ENCODE assay signal across 20 cellular contexts in genomic region chr6:21609881-21610329, GRCh38. TPM values are rescaled to one million over a fixed set of nuclear protein-coding genes. Genes with fewer than 3 reads are reported as not detected.
DNase-seq lines count a peak whose midpoint lies in the region; ATAC-seq, FAIRE-seq and TF ChIP-seq lines count a peak whose summit lies in the region.
"Had no signal": no experiment of that assay in that cellular context is flagged by ENCODE, and none has a peak within 500 bp of the region (broad histone marks: within the 10 kb centered on the region; RNA-seq: fewer than 3 reads in every experiment).

No MANE protein-coding gene starts in this region.

- H3K4me1 ChIP-seq in DND-41 (ENCODE audit: insufficient read depth, low read length): peaks cover 19% of the 10 kb centered on the region
- H3K4me1 ChIP-seq in OCI-LY1 (ENCODE audit: insufficient read depth, low read length, severe bottlenecking): peaks cover 20% of the 10 kb centered on the region
- no peaks in the 10 kb centered on the region for H3K4me1 ChIP-seq in kidney (ENCODE audit: control insufficient read depth in 1 of 2, insufficient read depth in 1 of 2, low read depth in 1 of 2, low read length in 2 of 2)
- no peaks in the 10 kb centered on the region for H3K4me1 ChIP-seq in hepatocyte (ENCODE audit: insufficient read depth)

- H3K27me3 ChIP-seq in DND-41 (ENCODE audit: insufficient read depth, low read length, poor library complexity) (no peaks in the 10 kb centered on the region), H7 (ENCODE audit: control insufficient read depth, insufficient read depth, low read length) (no peaks in the 10 kb centered on the region), OCI-LY1 (ENCODE audit: insufficient read depth, low read length) (no peaks in the 10 kb centered on the region), hepatocyte (no peaks in the 10 kb centered on the region)

- H3K9me2 ChIP-seq in OCI-LY1 (ENCODE audit: low read depth, low read length): no peaks in the 10 kb centered on the region
- no peaks in the 10 kb centered on the region for H3K9me2 ChIP-seq in hepatocyte (replicated peaks; ENCODE audit: insufficient read depth)
- H3K9me2 ChIP-seq: SK-N-SH had no signal

- H3K9me3 ChIP-seq in DND-41 (ENCODE audit: insufficient read depth, low read length, severe bottlenecking): no peaks in the 10 kb centered on the region
- no peaks in the 10 kb centered on the region for H3K9me3 ChIP-seq in OCI-LY1 (ENCODE audit: low read length)
- no peaks in the 10 kb centered on the region for H3K9me3 ChIP-seq in kidney (ENCODE audit: control insufficient read depth in 1 of 2, low read length in 2 of 2)
- H3K9me3 ChIP-seq in hepatocyte (ENCODE audit: low read depth): no peaks in the 10 kb centered on the region
- H3K9me3 ChIP-seq: SK-N-SH had no signal

- H2AFZ ChIP-seq in DND-41 (ENCODE audit: low read depth, low read length): no peak overlapping the region
- H2AFZ ChIP-seq in OCI-LY1 (ENCODE audit: low read length): no peak overlapping the region
- no peak overlapping the region for H2AFZ ChIP-seq in hepatocyte

- H4K20me1 ChIP-seq in DND-41 (ENCODE audit: insufficient read depth, low read length) (no peaks in the 10 kb centered on the region), OCI-LY1 (ENCODE audit: insufficient read depth, low read length) (no peaks in the 10 kb centered on the region), hepatocyte (ENCODE audit: insufficient read depth, poor library complexity, severe bottlenecking) (no peaks in the 10 kb centered on the region)

- H3K27ac ChIP-seq in DND-41 (ENCODE audit: low read length): peak overlapping the region; percentile 9; the same call in 1 of the 2 replicates
- peak overlapping the region; percentile 82 for H3K27ac ChIP-seq in OCI-LY1 (ENCODE audit: low read depth, low read length, poor library complexity, severe bottlenecking)
- H3K27ac ChIP-seq in kidney (ENCODE audit: low read depth in 2 of 2, low read length in 2 of 2): no peak overlapping the region
- H3K27ac ChIP-seq in hepatocyte: no peak overlapping the region

- TF ChIP-seq CTCF in DND-41 (IDR thresholded peaks at IDR 0.05; ENCODE audit: borderline replicate concordance, extremely low read depth, low read length, poor library complexity, severe bottlenecking) (no peak), OCI-LY1 (IDR thresholded peaks at IDR 0.05; ENCODE audit: low read length) (no peak), kidney (IDR thresholded peaks at IDR 0.05; ENCODE audit: borderline replicate concordance, extremely low read depth, insufficient read depth) (no peak), hepatocyte (IDR thresholded peaks at IDR 0.05; ENCODE audit: poor library complexity) (no peak)

- H3K9ac ChIP-seq in DND-41 (ENCODE audit: low read depth, low read length) (no peak overlapping the region), OCI-LY1 (ENCODE audit: low read length) (no peak overlapping the region), kidney (ENCODE audit: low read length in 2 of 2) (no peak overlapping the region)
- H3K9ac ChIP-seq: SK-N-SH had no signal

- no peak overlapping the region for H3K4me2 ChIP-seq in DND-41 (ENCODE audit: insufficient read depth, low read length)
- H3K4me2 ChIP-seq in OCI-LY1 (ENCODE audit: low read length): peak overlapping the region; percentile 32; the same call in 1 of the 2 replicates
- H3K4me2 ChIP-seq in hepatocyte: no peak overlapping the region
- H3K4me2 ChIP-seq: SK-N-SH had no signal

- H3K4me3 ChIP-seq in DND-41 (ENCODE audit: low read depth in 1 of 2, low read length in 2 of 2): no peak overlapping the region
- no peak overlapping the region for H3K4me3 ChIP-seq in H7 (ENCODE audit: insufficient read depth, low read depth, low read length)
- H3K4me3 ChIP-seq in OCI-LY1 (ENCODE audit: low read depth, low read length, poor library complexity, severe bottlenecking): no peak overlapping the region
- no peak overlapping the region for H3K4me3 ChIP-seq in kidney (ENCODE audit: low read length in 2 of 2)
- no peak overlapping the region for H3K4me3 ChIP-seq in hepatocyte

- H3K79me2 ChIP-seq in DND-41 (ENCODE audit: insufficient read depth, low read length) (peaks cover 6% of the 10 kb centered on the region), OCI-LY1 (ENCODE audit: insufficient read depth, low read length) (no peaks in the 10 kb centered on the region), hepatocyte (no peaks in the 10 kb centered on the region)

- no peak for FAIRE-seq in kidney (lab: Jason Lieb, UNC)
- FAIRE-seq: H54, RCC 7860 had no signal

- DNase-seq in DND-41 (peak; percentile 24), H7 (peak; percentile 44), kidney (peak; percentile 66), hepatocyte (ENCODE audit: low spot score) (no peak), SIG-M5 treated with dmso at 0.1 percent for 504 hours (lab: John Stamatoyannopoulos, UW; ENCODE audit: unreplicated experiment) (no peak), SW 1271 (lab: John Stamatoyannopoulos, UW) (no peak), medulla oblongata (ENCODE audit: extremely low spot score) (no peak)
- DNase-seq: Calu3; CD4-positive, alpha-beta T cell; DMS79 treated with DMSO at 0.1 percent for 48 hours; GF-D8; NCI-H1048; NCI-H146; NCI-H2081 treated with DMSO at 0.1 percent for 48 hours; NCI-H510A; Right ventricle myocardium superior; SK-N-SH had no signal

- intact Hi-C loops in kidney (cut with DNase I): no loop called here

- peak; percentile 16; the same call in 2 of the 3 replicates for ATAC-seq in DND-41 (ENCODE audit: insufficient read depth, low read depth)

- no peaks in the 10 kb centered on the region for H3F3A ChIP-seq in OCI-LY1 (ENCODE audit: insufficient read depth, low read length)

- 99% methylated on average over 19 of the region's 28 CpGs for WGBS in hepatocyte (ENCODE audit: low lambda C conversion rate, missing lambda C conversion rate)

- no peaks in the 10 kb centered on the region for H3K36me3 ChIP-seq in DND-41 (ENCODE audit: insufficient read depth, low read length)
- no peaks in the 10 kb centered on the region for H3K36me3 ChIP-seq in H7 (replicated peaks; ENCODE audit: control insufficient read depth, insufficient read depth, low read length)
- no peaks in the 10 kb centered on the region for H3K36me3 ChIP-seq in OCI-LY1 (ENCODE audit: insufficient read depth, low read length)
- no peaks in the 10 kb centered on the region for H3K36me3 ChIP-seq in kidney (ENCODE audit: control insufficient read depth in 1 of 2, insufficient read depth in 2 of 2, low read length in 2 of 2)
- H3K36me3 ChIP-seq in hepatocyte (replicated peaks; ENCODE audit: insufficient read depth, low read depth): no peaks in the 10 kb centered on the region

RNA-seq across cellular contexts. Expression of gene SOX4, which starts 16.4 kb away (rescaled TPM):
- total RNA-seq in H7 (2014; rRNA removed; shearing (Covaris generic)): 121 and 151 TPM in 2 replicates
- total RNA-seq in kidney: 36.5 TPM
- polyA plus RNA-seq in kidney (ENCODE audit: insufficient read depth, low read depth, low replicate concordance): 5.5 TPM
- total RNA-seq in hepatocyte: 76.4 and 92.5 TPM in 2 replicates
- polyA plus RNA-seq in hepatocyte: 62.2 and 72.7 TPM in 2 replicates

Comparison
In these comparisons a context has a peak if more than half of its experiments do, and no peak if none do; other contexts are left out.
1. DNase-seq: peak in DND-41 (single experiment), H7 (single experiment) and kidney (single experiment); none in hepatocyte (single experiment), SIG-M5 treated with dmso at 0.1 percent for 504 hours (single experiment), SW 1271 (0 of 2) and medulla oblongata (single experiment).
2. H3K27ac ChIP-seq: peak in DND-41 (single experiment) and OCI-LY1 (single experiment); none in kidney (0 of 2) and hepatocyte (single experiment).